Comparison of ENCODE assay signal across 20 cellular contexts in genomic region chr4:158238574-158238973, GRCh38. TPM values are rescaled to one million over a fixed set of nuclear protein-coding genes. Genes with fewer than 3 reads are reported as not detected.
"Had no signal": no experiment of that assay in that cellular context is flagged by ENCODE, and none has a peak within 500 bp of the region (broad histone marks: within the 10 kb centered on the region; RNA-seq: fewer than 3 reads in every experiment).

No MANE protein-coding gene starts in this region.

- H3K36me3 Mint-ChIP-seq: activated naive CD8-positive, alpha-beta T cell treated with anti-CD3 and anti-CD28 coated beads, Interleukin-2, amount 10 ng/mL, durations not matched to agents 7 days and 5 days; naive thymus-derived CD4-positive, alpha-beta T cell had no signal

- ATAC-seq: activated T-cell treated with anti-CD3 and anti-CD28 coated beads, Interleukin-2, amount 50 U/mL, for 72 hours; gastroesophageal sphincter; heart left ventricle; left colon; naive thymus-derived CD4-positive, alpha-beta T cell; stimulated activated naive CD8-positive, alpha-beta T cell treated with anti-CD3 and anti-CD28 coated beads, Interleukin-15, Interleukin-2, amounts not matched to agents 100 U/mL and 50 U/mL, for 24 hours had no signal

- DNase-seq: activated B cell treated with CpG ODN at 0.5 μM for 24 hours; activated CD4-positive, alpha-beta T cell treated with anti-CD3 and anti-CD28 coated beads for 4 hours; activated CD4-positive, alpha-beta T cell treated with anti-CD3 and anti-CD28 coated beads, Interleukin-2, amount 50 U/mL, for 48 hours; activated effector memory CD4-positive, alpha-beta T cell treated with Interleukin-2 at 50 U/mL for 16 hours; activated naive CD4-positive, alpha-beta T cell treated with anti-CD3 and anti-CD28 coated beads for 36 hours; activated naive CD8-positive, alpha-beta T cell treated with anti-CD3 and anti-CD28 coated beads, Interleukin-2, amount 10 ng/mL, durations not matched to agents 7 days and 5 days; activated T-cell treated with anti-CD3 and anti-CD28 coated beads, Interleukin-2, amount 50 U/mL, for 72 hours; heart left ventricle; islet precursor cell; left colon; mesendoderm; naive thymus-derived CD4-positive, alpha-beta T cell; retina; spleen; stimulated activated CD4-positive, alpha-beta T cell treated with anti-CD3 and anti-CD28 coated beads, Interleukin-4, amount 100 ng/mL, for 24 hours; stimulated activated naive CD8-positive, alpha-beta T cell treated with anti-CD3 and anti-CD28 coated beads, Interleukin-15, Interleukin-2, amounts not matched to agents 100 U/mL and 50 U/mL, for 24 hours; T1000 had no signal

- H3K4me3 Mint-ChIP-seq: activated B cell treated with CpG ODN at 0.5 μM for 24 hours; activated naive CD4-positive, alpha-beta T cell treated with anti-CD3 and anti-CD28 coated beads for 36 hours; activated naive CD8-positive, alpha-beta T cell treated with anti-CD3 and anti-CD28 coated beads, Interleukin-2, amount 10 ng/mL, durations not matched to agents 7 days and 5 days; activated T-cell treated with anti-CD3 and anti-CD28 coated beads, Interleukin-2, amount 50 U/mL, for 72 hours; naive thymus-derived CD4-positive, alpha-beta T cell; neural crest cell; T-helper 1 cell treated with Interleukin-12 subunit alpha and Interleukin-12 subunit beta and Interleukin-4 antibody, amounts not matched to agents 30 μg/mL and 1 μg/mL, for 36 hours had no signal

- H3K27ac Mint-ChIP-seq: activated B cell treated with CpG ODN at 0.5 μM for 24 hours; activated naive CD4-positive, alpha-beta T cell treated with anti-CD3 and anti-CD28 coated beads for 36 hours; activated naive CD8-positive, alpha-beta T cell treated with anti-CD3 and anti-CD28 coated beads, Interleukin-2, amount 10 ng/mL, durations not matched to agents 7 days and 5 days; activated T-cell treated with anti-CD3 and anti-CD28 coated beads, Interleukin-2, amount 50 U/mL, for 72 hours; naive thymus-derived CD4-positive, alpha-beta T cell; T-helper 1 cell treated with Interleukin-12 subunit alpha and Interleukin-12 subunit beta and Interleukin-4 antibody, amounts not matched to agents 30 μg/mL and 1 μg/mL, for 36 hours had no signal

- H3K4me1 Mint-ChIP-seq: activated B cell treated with CpG ODN at 0.5 μM for 24 hours; activated naive CD8-positive, alpha-beta T cell treated with anti-CD3 and anti-CD28 coated beads, Interleukin-2, amount 10 ng/mL, durations not matched to agents 7 days and 5 days had no signal

- H3K9me3 Mint-ChIP-seq: activated B cell treated with CpG ODN at 0.5 μM for 24 hours; activated naive CD4-positive, alpha-beta T cell treated with anti-CD3 and anti-CD28 coated beads for 36 hours; activated naive CD8-positive, alpha-beta T cell treated with anti-CD3 and anti-CD28 coated beads, Interleukin-2, amount 10 ng/mL, durations not matched to agents 7 days and 5 days; activated T-cell treated with anti-CD3 and anti-CD28 coated beads, Interleukin-2, amount 50 U/mL, for 72 hours; naive thymus-derived CD4-positive, alpha-beta T cell; neural crest cell; T-helper 1 cell treated with Interleukin-12 subunit alpha and Interleukin-12 subunit beta and Interleukin-4 antibody, amounts not matched to agents 30 μg/mL and 1 μg/mL, for 36 hours had no signal

- H3K27me3 Mint-ChIP-seq: activated B cell treated with CpG ODN at 0.5 μM for 24 hours had no signal

RNA-seq across cellular contexts. Expression of gene TMEM144, which starts 28.3 kb away (rescaled TPM):
- total RNA-seq: activated B cell treated with CpG ODN at 0.5 μM for 24 hours had no signal
